Comparison of ENCODE assay signal across 1 cellular context in the genomic region with DNA sequence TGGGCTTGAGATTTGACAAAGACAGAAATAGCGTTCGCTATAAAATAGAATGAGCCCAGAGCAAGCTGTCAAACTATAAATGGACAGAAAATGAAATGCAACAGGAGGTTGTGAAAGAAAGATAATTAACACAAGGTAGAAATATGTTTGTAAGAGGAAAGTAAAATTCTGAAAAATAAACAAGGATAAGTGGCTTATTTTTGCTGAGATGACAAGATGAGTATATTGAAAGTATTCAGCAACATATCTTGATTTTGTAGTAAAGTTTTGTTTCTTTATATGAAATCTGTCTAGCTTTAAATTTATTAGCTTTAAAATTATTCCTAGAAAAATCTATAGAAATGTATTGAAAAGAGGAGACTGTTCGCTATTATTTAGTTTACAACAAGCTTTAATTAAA.
TF ChIP-seq lines count a peak whose summit lies in the region.

No MANE protein-coding gene starts in this region.

TF ChIP-seq in HepG2, 621 proteins besides CTCF, POLR2A, EP300 and RAD21 (continued from another document):
- TF ChIP-seq, protein P1, sequence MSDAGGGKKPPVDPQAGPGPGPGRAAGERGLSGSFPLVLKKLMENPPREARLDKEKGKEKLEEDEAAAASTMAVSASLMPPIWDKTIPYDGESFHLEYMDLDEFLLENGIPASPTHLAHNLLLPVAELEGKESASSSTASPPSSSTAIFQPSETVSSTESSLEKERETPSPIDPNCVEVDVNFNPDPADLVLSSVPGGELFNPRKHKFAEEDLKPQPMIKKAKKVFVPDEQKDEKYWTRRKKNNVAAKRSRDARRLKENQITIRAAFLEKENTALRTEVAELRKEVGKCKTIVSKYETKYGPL (CRISPR knock-in tag; IDR thresholded peaks at IDR 0.05): no peak
